In genomic region chr3:161349529-161350278, GRCh38 we compare ENCODE assay signal across 8 cellular contexts. TPM values are rescaled to one million over a fixed set of nuclear protein-coding genes. Genes with fewer than 3 reads are reported as not detected.
DNase-seq lines count a peak whose midpoint lies in the region; TF ChIP-seq lines count a peak whose summit lies in the region.

No MANE protein-coding gene starts in this region.

- H3K27ac ChIP-seq in BLaER1 treated with 17β-estradiol and CSF1 and Interleukin-3, amounts not matched to agents 10 nM and 100 nM: no peak overlapping the region
- H3K27ac ChIP-seq in SJSA1 (peak overlapping the region; percentile 37), transverse colon (no peak overlapping the region)

- in situ Hi-C loops in transverse colon (cut with MboI; ENCODE audit: low pct_ligation_motif_present in 1 of 4, low pct_unique_long_range_greater_than_20kb in 1 of 4, low sequenced_read_pairs in 3 of 4): no loop called here

- peak overlapping the region; percentile 6 for H3K27ac Mint-ChIP-seq in stimulated activated naive CD8-positive, alpha-beta T cell treated with anti-CD3 and anti-CD28 coated beads, Interleukin-15, Interleukin-2, amounts not matched to agents 100 ng/mL and 50 ng/mL, for 24 hours

- H4K20me1 ChIP-seq in BLaER1 treated with 17β-estradiol and CSF1 and Interleukin-3, amounts not matched to agents 10 nM and 100 nM: no peaks in the 10 kb centered on the region

- H3K9ac ChIP-seq in BLaER1 treated with 17β-estradiol and CSF1 and Interleukin-3, amounts not matched to agents 10 nM and 100 nM: no peak overlapping the region

- H3K9me3 Mint-ChIP-seq in stimulated activated naive CD8-positive, alpha-beta T cell treated with anti-CD3 and anti-CD28 coated beads, Interleukin-15, Interleukin-2, amounts not matched to agents 100 ng/mL and 50 ng/mL, for 24 hours: no peaks in the 10 kb centered on the region

- 52% methylated on average over 7 of the region's 7 CpGs for WGBS in transverse colon (ENCODE audit: low coverage in 1 of 2), 2 donors

- H3K27me3 Mint-ChIP-seq in stimulated activated naive CD8-positive, alpha-beta T cell treated with anti-CD3 and anti-CD28 coated beads, Interleukin-15, Interleukin-2, amounts not matched to agents 100 ng/mL and 50 ng/mL, for 24 hours: peaks cover 31% of the 10 kb centered on the region

- H3K4me2 ChIP-seq in BLaER1 treated with 17β-estradiol and CSF1 and Interleukin-3, amounts not matched to agents 10 nM and 100 nM: peak overlapping the region in 6 of 11 experiments; percentile 15 to 52 (median 40); a peak in 8 of 22 replicates

- peak; percentile 71 for DNase-seq in HCEC 1CT
- peak; percentile 58 to 85 for DNase-seq in SJSA1 (ENCODE audit: low read depth in 1 of 2, low spot score in 2 of 2)
- DNase-seq in epithelial cell of proximal tubule (ENCODE audit: low read depth): peak; percentile 91
- no peak for DNase-seq in transverse colon
- DNase-seq in middle frontal gyrus (ENCODE audit: extremely low spot score, low spot score): no peak
- no peak for DNase-seq in HK-2 (ENCODE audit: unreplicated experiment)

- H3K4me1 ChIP-seq in BLaER1 treated with 17β-estradiol and CSF1 and Interleukin-3, amounts not matched to agents 10 nM and 100 nM: peaks cover 0 to 12% (median 9%) of the 10 kb centered on the region in 10 experiments; a peak in 11 of 20 replicates
- peaks cover 35% of the 10 kb centered on the region for H3K4me1 ChIP-seq in SJSA1 (replicated peaks)
- H3K4me1 ChIP-seq in transverse colon: no peaks in the 10 kb centered on the region

- TF ChIP-seq POLR2A in transverse colon (IDR thresholded peaks at IDR 0.05): no peak

- intact Hi-C loops in transverse colon (cut with DNase I; ENCODE audit: low total_unique reads): no loop called here

- TF ChIP-seq CTCF in epithelial cell of proximal tubule (conservative IDR thresholded peaks at IDR 0.05; ENCODE audit: low read depth, low read length) (no peak), transverse colon (IDR thresholded peaks at IDR 0.05) (no peak)

- no peak overlapping the region for H3K4me3 ChIP-seq in BLaER1 treated with 17β-estradiol and CSF1 and Interleukin-3, amounts not matched to agents 10 nM and 100 nM
- H3K4me3 ChIP-seq in SJSA1 (no peak overlapping the region), epithelial cell of proximal tubule (ENCODE audit: low read depth, low read length) (no peak overlapping the region), transverse colon (no peak overlapping the region)

- peaks cover 28% of the 10 kb centered on the region for H3K4me1 Mint-ChIP-seq in stimulated activated naive CD8-positive, alpha-beta T cell treated with anti-CD3 and anti-CD28 coated beads, Interleukin-15, Interleukin-2, amounts not matched to agents 100 ng/mL and 50 ng/mL, for 24 hours (ENCODE audit: low read depth)

- no peaks in the 10 kb centered on the region for H3K27me3 ChIP-seq in BLaER1 treated with 17β-estradiol and CSF1 and Interleukin-3, amounts not matched to agents 10 nM and 100 nM
- no peaks in the 10 kb centered on the region for H3K27me3 ChIP-seq in SJSA1 (replicated peaks)
- H3K27me3 ChIP-seq in transverse colon: no peaks in the 10 kb centered on the region

- TF ChIP-seq EP300 in transverse colon (IDR thresholded peaks at IDR 0.05; ENCODE audit: low read depth): no peak

- H3K36me3 Mint-ChIP-seq in stimulated activated naive CD8-positive, alpha-beta T cell treated with anti-CD3 and anti-CD28 coated beads, Interleukin-15, Interleukin-2, amounts not matched to agents 100 ng/mL and 50 ng/mL, for 24 hours (ENCODE audit: low read depth): no peaks in the 10 kb centered on the region

- H3K4me3 Mint-ChIP-seq in stimulated activated naive CD8-positive, alpha-beta T cell treated with anti-CD3 and anti-CD28 coated beads, Interleukin-15, Interleukin-2, amounts not matched to agents 100 ng/mL and 50 ng/mL, for 24 hours: peak overlapping the region; percentile 6

- no peaks in the 10 kb centered on the region for H3K9me3 ChIP-seq in BLaER1 treated with 17β-estradiol and CSF1 and Interleukin-3, amounts not matched to agents 10 nM and 100 nM (replicated peaks in 1 of 11)
- H3K9me3 ChIP-seq in SJSA1 (replicated peaks) (no peaks in the 10 kb centered on the region), transverse colon (no peaks in the 10 kb centered on the region)

- H3K36me3 ChIP-seq in BLaER1 treated with 17β-estradiol and CSF1 and Interleukin-3, amounts not matched to agents 10 nM and 100 nM: no peaks in the 10 kb centered on the region
- H3K36me3 ChIP-seq in SJSA1: no peaks in the 10 kb centered on the region
- no peaks in the 10 kb centered on the region for H3K36me3 ChIP-seq in transverse colon

RNA-seq across cellular contexts. Expression of gene SPTSSB, which starts 21.6 kb away (rescaled TPM):
- not detected in 2 replicates for total RNA-seq in SJSA1 (2014; rRNA removed; shearing (Covaris generic))
- total RNA-seq in epithelial cell of proximal tubule (0.22 TPM in 1 of 2 replicates, not detected in the other), transverse colon (under 1 TPM in 2 of 4 donors, not detected in 2; 0.41 to 0.48 TPM)

Comparison
In these comparisons a context has a peak if more than half of its experiments do, and no peak if none do; other contexts are left out.
1. DNase-seq: peak in HCEC 1CT (single experiment), SJSA1 (2 of 2) and epithelial cell of proximal tubule (single experiment); none in transverse colon (single experiment), middle frontal gyrus (single experiment) and HK-2 (single experiment).